ENCODE assay signal across 1 cellular context in the genomic region with DNA sequence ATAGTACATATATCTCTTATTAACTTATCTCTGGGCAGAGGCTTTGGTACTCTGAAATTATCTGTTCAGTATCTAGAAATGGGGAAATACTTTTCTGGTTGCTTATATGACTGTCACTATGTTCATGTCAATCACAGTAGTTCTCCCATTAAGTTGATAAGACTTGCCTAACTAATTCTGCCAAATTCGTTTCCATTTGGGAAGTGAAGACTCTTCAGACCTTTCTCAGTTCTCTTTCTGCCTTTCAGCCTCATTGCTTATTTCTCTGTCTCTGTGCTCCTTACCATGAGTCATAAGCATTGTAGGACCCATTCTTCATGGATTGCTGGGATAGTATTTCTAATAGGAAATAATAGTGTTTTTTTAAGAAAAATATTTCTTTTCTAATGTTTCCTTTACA.
TF ChIP-seq lines count a peak whose summit lies in the region.

No MANE protein-coding gene starts in this region.

TF ChIP-seq in GM23338, 12 proteins besides CTCF, POLR2A, EP300 and RAD21 (continued from another document):
- TF ChIP-seq, protein P1, sequence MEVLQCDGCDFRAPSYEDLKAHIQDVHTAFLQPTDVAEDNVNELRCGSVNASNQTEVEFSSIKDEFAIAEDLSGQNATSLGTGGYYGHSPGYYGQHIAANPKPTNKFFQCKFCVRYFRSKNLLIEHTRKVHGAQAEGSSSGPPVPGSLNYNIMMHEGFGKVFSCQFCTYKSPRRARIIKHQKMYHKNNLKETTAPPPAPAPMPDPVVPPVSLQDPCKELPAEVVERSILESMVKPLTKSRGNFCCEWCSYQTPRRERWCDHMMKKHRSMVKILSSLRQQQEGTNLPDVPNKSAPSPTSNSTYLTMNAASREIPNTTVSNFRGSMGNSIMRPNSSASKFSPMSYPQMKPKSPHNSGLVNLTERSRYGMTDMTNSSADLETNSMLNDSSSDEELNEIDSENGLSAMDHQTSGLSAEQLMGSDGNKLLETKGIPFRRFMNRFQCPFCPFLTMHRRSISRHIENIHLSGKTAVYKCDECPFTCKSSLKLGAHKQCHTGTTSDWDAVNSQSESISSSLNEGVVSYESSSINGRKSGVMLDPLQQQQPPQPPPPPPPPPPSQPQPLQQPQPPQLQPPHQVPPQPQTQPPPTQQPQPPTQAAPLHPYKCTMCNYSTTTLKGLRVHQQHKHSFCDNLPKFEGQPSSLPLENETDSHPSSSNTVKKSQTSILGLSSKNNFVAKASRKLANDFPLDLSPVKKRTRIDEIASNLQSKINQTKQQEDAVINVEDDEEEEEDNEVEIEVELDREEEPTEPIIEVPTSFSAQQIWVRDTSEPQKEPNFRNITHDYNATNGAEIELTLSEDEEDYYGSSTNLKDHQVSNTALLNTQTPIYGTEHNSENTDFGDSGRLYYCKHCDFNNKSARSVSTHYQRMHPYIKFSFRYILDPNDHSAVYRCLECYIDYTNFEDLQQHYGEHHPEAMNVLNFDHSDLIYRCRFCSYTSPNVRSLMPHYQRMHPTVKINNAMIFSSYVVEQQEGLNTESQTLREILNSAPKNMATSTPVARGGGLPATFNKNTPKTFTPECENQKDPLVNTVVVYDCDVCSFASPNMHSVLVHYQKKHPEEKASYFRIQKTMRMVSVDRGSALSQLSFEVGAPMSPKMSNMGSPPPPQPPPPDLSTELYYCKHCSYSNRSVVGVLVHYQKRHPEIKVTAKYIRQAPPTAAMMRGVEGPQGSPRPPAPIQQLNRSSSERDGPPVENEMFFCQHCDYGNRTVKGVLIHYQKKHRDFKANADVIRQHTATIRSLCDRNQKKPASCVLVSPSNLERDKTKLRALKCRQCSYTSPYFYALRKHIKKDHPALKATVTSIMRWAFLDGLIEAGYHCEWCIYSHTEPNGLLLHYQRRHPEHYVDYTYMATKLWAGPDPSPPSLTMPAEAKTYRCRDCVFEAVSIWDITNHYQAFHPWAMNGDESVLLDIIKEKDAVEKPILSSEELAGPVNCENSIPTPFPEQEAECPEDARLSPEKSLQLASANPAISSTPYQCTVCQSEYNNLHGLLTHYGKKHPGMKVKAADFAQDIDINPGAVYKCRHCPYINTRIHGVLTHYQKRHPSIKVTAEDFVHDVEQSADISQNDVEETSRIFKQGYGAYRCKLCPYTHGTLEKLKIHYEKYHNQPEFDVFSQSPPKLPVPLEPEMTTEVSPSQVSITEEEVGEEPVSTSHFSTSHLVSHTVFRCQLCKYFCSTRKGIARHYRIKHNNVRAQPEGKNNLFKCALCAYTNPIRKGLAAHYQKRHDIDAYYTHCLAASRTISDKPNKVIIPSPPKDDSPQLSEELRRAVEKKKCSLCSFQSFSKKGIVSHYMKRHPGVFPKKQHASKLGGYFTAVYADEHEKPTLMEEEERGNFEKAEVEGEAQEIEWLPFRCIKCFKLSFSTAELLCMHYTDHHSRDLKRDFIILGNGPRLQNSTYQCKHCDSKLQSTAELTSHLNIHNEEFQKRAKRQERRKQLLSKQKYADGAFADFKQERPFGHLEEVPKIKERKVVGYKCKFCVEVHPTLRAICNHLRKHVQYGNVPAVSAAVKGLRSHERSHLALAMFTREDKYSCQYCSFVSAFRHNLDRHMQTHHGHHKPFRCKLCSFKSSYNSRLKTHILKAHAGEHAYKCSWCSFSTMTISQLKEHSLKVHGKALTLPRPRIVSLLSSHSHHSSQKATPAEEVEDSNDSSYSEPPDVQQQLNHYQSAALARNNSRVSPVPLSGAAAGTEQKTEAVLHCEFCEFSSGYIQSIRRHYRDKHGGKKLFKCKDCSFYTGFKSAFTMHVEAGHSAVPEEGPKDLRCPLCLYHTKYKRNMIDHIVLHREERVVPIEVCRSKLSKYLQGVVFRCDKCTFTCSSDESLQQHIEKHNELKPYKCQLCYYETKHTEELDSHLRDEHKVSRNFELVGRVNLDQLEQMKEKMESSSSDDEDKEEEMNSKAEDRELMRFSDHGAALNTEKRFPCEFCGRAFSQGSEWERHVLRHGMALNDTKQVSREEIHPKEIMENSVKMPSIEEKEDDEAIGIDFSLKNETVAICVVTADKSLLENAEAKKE (CRISPR knock-in tag; IDR thresholded peaks at IDR 0.05): no peak
- TF ChIP-seq, protein P2, sequence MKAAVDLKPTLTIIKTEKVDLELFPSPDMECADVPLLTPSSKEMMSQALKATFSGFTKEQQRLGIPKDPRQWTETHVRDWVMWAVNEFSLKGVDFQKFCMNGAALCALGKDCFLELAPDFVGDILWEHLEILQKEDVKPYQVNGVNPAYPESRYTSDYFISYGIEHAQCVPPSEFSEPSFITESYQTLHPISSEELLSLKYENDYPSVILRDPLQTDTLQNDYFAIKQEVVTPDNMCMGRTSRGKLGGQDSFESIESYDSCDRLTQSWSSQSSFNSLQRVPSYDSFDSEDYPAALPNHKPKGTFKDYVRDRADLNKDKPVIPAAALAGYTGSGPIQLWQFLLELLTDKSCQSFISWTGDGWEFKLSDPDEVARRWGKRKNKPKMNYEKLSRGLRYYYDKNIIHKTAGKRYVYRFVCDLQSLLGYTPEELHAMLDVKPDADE (IDR thresholded peaks at IDR 0.05): no peak
